Comparison of ENCODE assay signal across 11 cellular contexts in genomic region chr7:137717811-137718271, GRCh38.
A peak's percentile ranks its signal among the peaks of the same experiment; 100 is the strongest.
DNase-seq lines count a peak whose midpoint lies in the region; ATAC-seq and TF ChIP-seq lines count a peak whose summit lies in the region.
"Had no signal": no experiment of that assay in that cellular context is flagged by ENCODE, and none has a peak within 500 bp of the region (broad histone marks: within the 10 kb centered on the region; RNA-seq: fewer than 3 reads in every experiment).

No MANE protein-coding gene starts in this region.

- no peak for TF ChIP-seq CTCF in GM13976 (IDR thresholded peaks at IDR 0.05; ENCODE audit: borderline replicate concordance, control extremely low read depth, extremely low read depth, insufficient read depth, missing control alignments)

- H3K27ac Mint-ChIP-seq in activated CD8-positive, alpha-beta memory T cell treated with anti-CD3 and anti-CD28 coated beads, Interleukin-2, amount 10 ng/mL, durations not matched to agents 7 days and 5 days: no peak overlapping the region

- DNase-seq in GM13976 (ENCODE audit: low spot score) (peak; percentile 21), NCI-H345 treated with DMSO at 0.1 percent for 48 hours (lab: John Stamatoyannopoulos, UW; ENCODE audit: unreplicated experiment) (peak; percentile 55), ecto neural progenitor cell (ENCODE audit: low spot score) (peak; percentile 66), nucleus accumbens (lab: John Stamatoyannopoulos, UW) (peak in 33 of 56 donors; percentile 1 to 65 (median 25)), SW480 (ENCODE audit: low spot score) (no peak), left lobe of liver (ENCODE audit: low spot score) (no peak)
- DNase-seq in activated CD8-positive, alpha-beta memory T cell treated with anti-CD3 and anti-CD28 coated beads, Interleukin-2, amount 10 ng/mL, durations not matched to agents 7 days and 5 days: no peak
- DNase-seq: activated naive CD4-positive, alpha-beta T cell; MG63; stimulated activated CD4-positive, alpha-beta T cell treated with anti-CD3 and anti-CD28 coated beads, Interleukin-12 subunit alpha, Interleukin-12 subunit beta, amount 100 ng/mL, for 4 hours had no signal

- H3K9me3 Mint-ChIP-seq in activated CD8-positive, alpha-beta memory T cell treated with anti-CD3 and anti-CD28 coated beads, Interleukin-2, amount 10 ng/mL, durations not matched to agents 7 days and 5 days (ENCODE audit: low read depth): no peaks in the 10 kb centered on the region

- H3K4me3 Mint-ChIP-seq in activated CD8-positive, alpha-beta memory T cell treated with anti-CD3 and anti-CD28 coated beads, Interleukin-2, amount 10 ng/mL, durations not matched to agents 7 days and 5 days: no peak overlapping the region

- in situ Hi-C loops in GM13976 (cut with MboI; ENCODE audit: low sequenced_read_pairs, unreplicated experiment): no loop called here

- H3K27me3 Mint-ChIP-seq in activated CD8-positive, alpha-beta memory T cell treated with anti-CD3 and anti-CD28 coated beads, Interleukin-2, amount 10 ng/mL, durations not matched to agents 7 days and 5 days: no peaks in the 10 kb centered on the region

- CTCF ChIA-PET in activated CD8-positive, alpha-beta memory T cell treated with anti-CD3 and anti-CD28 coated beads, Interleukin-2, amount 10 ng/mL, durations not matched to agents 7 days and 5 days (lab: Charles Lee): no interaction called here

- no peaks in the 10 kb centered on the region for H3K36me3 Mint-ChIP-seq in activated CD8-positive, alpha-beta memory T cell treated with anti-CD3 and anti-CD28 coated beads, Interleukin-2, amount 10 ng/mL, durations not matched to agents 7 days and 5 days

- H3K4me1 Mint-ChIP-seq in activated CD8-positive, alpha-beta memory T cell treated with anti-CD3 and anti-CD28 coated beads, Interleukin-2, amount 10 ng/mL, durations not matched to agents 7 days and 5 days: no peaks in the 10 kb centered on the region

- ATAC-seq in GM18520 (IDR thresholded peaks at IDR 0.05; ENCODE audit: unreplicated experiment) (no peak), left lobe of liver (no peak)
- ATAC-seq in activated CD8-positive, alpha-beta memory T cell treated with anti-CD3 and anti-CD28 coated beads, Interleukin-2, amount 10 ng/mL, durations not matched to agents 7 days and 5 days: no peak

Comparison
In these comparisons a context has a peak if more than half of its experiments do, and no peak if none do; other contexts are left out.
1. DNase-seq: peak in GM13976 (single experiment), NCI-H345 treated with DMSO at 0.1 percent for 48 hours (single experiment), ecto neural progenitor cell (single experiment) and nucleus accumbens (33 of 56); none in activated CD8-positive, alpha-beta memory T cell treated with anti-CD3 and anti-CD28 coated beads, Interleukin-2, amount 10 ng/mL, durations not matched to agents 7 days and 5 days (single experiment), SW480 (single experiment) and left lobe of liver (single experiment).